Comparison of ENCODE assay signal across 8 cellular contexts in the genomic region with DNA sequence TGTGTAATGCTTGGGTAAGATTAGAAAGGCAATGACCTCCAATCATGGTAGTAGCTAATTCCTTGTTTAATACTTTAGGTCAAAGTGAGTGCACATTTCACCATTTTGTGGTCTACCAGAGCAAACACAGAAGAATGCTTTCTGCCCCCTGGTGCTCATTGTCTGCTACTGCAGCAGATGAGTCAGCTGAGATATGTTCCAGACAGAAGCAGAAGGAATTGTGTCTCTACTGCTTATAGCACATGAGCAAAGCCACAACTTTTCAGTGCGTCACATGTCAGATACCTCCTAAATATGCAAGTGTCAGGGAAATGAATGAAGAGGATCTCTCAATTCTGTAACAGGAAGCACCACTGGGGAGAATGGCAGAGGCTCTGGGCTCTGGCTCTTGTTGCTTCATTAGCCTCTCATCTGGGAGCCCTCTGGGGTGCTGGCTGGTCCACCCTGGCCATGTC.
DNase-seq lines count a peak whose midpoint lies in the region; ATAC-seq and TF ChIP-seq lines count a peak whose summit lies in the region.

No MANE protein-coding gene starts in this region.

- H3K9ac ChIP-seq in skeletal muscle satellite cell (ENCODE audit: low read depth, low read length) = peak overlapping the region; percentile 3

- peak; percentile 82 for DNase-seq in GM12865 (ENCODE audit: low read depth)
- DNase-seq in NCI-H1436 (lab: John Stamatoyannopoulos, UW) = peak; percentile 33
- peak; percentile 62 for DNase-seq in T-helper 9 cell
- DNase-seq in astrocyte of the hippocampus (ENCODE audit: low read depth, low spot score) = peak; percentile 93
- DNase-seq in hippocampal formation (lab: John Stamatoyannopoulos, UW) = peak; percentile 68 to 77

- H3K4me3 ChIP-seq in GM12865 (ENCODE audit: low read depth, low read length) (no peak overlapping the region), skeletal muscle satellite cell (ENCODE audit: low read length) (no peak overlapping the region)

- ATAC-seq in HG02610 (IDR thresholded peaks at IDR 0.05; ENCODE audit: unreplicated experiment) (peak; percentile 78), HG03025 (IDR thresholded peaks at IDR 0.05; ENCODE audit: low FRiP score, unreplicated experiment) (no peak)

- peaks cover 26% of the 10 kb centered on the region for H3K4me1 ChIP-seq in skeletal muscle satellite cell (ENCODE audit: control insufficient read depth, insufficient read depth, low read length)

- no peaks in the 10 kb centered on the region for H3K9me3 ChIP-seq in skeletal muscle satellite cell (replicated peaks; ENCODE audit: low read length)

- H3K27me3 ChIP-seq in skeletal muscle satellite cell (ENCODE audit: control insufficient read depth, insufficient read depth, low read length) = no peaks in the 10 kb centered on the region

- peak; percentile 93 for TF ChIP-seq CTCF in GM12865 (IDR thresholded peaks at IDR 0.05; ENCODE audit: insufficient read depth, low read depth, low read length, missing control alignments)

- no peak overlapping the region for H3K4me2 ChIP-seq in skeletal muscle satellite cell (ENCODE audit: low read length)

- H3K36me3 ChIP-seq in skeletal muscle satellite cell (ENCODE audit: insufficient read depth, low read length) = no peaks in the 10 kb centered on the region

Comparison
In these comparisons a context has a peak if more than half of its experiments do, and no peak if none do; other contexts are left out.
1. DNase-seq: peak in every context shown above with its lines; median percentile 93 in astrocyte of the hippocampus; 82 in GM12865; 72 in hippocampal formation; 62 in T-helper 9 cell; 33 in NCI-H1436.